13 cellular contexts compared by ENCODE assay signal in the genomic region with DNA sequence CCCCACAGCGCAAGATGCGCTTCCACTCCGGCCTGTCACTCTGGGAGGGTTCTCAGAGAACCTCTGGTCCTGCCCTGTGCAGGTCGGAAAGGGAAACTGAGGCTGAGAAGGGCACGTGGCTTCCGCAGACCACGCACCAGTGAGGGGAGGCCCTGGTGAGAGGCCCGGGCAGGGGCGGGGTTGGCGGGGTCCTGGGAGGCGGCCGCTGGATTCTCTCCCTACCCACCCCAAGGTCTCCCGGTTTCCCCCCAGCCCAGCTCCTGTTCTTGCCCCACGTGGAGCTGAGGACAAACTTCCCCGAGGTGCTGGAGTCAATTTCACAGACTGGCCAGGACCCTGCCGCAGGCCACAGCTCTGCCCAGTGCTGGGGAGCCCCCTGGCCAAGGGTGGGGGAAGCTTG.
A peak's percentile ranks its signal among the peaks of the same experiment; 100 is the strongest.
DNase-seq lines count a peak whose midpoint lies in the region; ATAC-seq lines count a peak whose summit lies in the region.
"Had no signal": no experiment of that assay in that cellular context is flagged by ENCODE, and none has a peak within 500 bp of the region (broad histone marks: within the 10 kb centered on the region; RNA-seq: fewer than 3 reads in every experiment).

No MANE protein-coding gene starts in this region.

- H3K9me3 Mint-ChIP-seq in dendritic cell treated with granulocyte-macrophage colony-stimulating factor and Interleukin-4, amounts not matched to agents 40 ng/mL and 50 ng/mL, for 4 days = no peaks in the 10 kb centered on the region
- H3K9me3 Mint-ChIP-seq: activated CD4-positive, alpha-beta T cell treated with anti-CD3 and anti-CD28 coated beads, Interleukin-2, amount 10 ng/mL, durations not matched to agents 24 days and 14 days; T-helper 2 cell treated with Interferon-gamma antibody and Interleukin-4, amounts not matched to agents 5 μg/mL and 100 μg/mL, for 36 hours had no signal

- no peaks in the 10 kb centered on the region for H3K4me1 ChIP-seq in HUES48 (ENCODE audit: control insufficient read depth, insufficient read depth, low read length)
- peaks cover 13% of the 10 kb centered on the region for H3K4me1 ChIP-seq in neuron (ENCODE audit: insufficient read depth, low read length)

- 0 out of 2 replicates have a peak overlapping the region, but pooled peaks have one; percentile 53 for H3K9ac ChIP-seq in HUES48 (ENCODE audit: low read depth, low read length)

- H3K4me3 ChIP-seq in HUES48 (ENCODE audit: low read depth, low read length) (no peak overlapping the region), neuron (ENCODE audit: low read length) (no peak overlapping the region)

- H3K4me3 Mint-ChIP-seq in dendritic cell treated with granulocyte-macrophage colony-stimulating factor and Interleukin-4, amounts not matched to agents 40 ng/mL and 50 ng/mL, for 4 days = peak overlapping the region; percentile 68

- H3K27ac Mint-ChIP-seq in dendritic cell treated with granulocyte-macrophage colony-stimulating factor and Interleukin-4, amounts not matched to agents 40 ng/mL and 50 ng/mL, for 4 days = peak overlapping the region; percentile 83

- peak overlapping the region; percentile 65 for H2AFZ ChIP-seq in neuron (ENCODE audit: low read depth, low read length)

- H3K27me3 ChIP-seq in HUES48 (ENCODE audit: control insufficient read depth, insufficient read depth, low read length) (no peaks in the 10 kb centered on the region), neuron (ENCODE audit: insufficient read depth, low read length) (no peaks in the 10 kb centered on the region)

- peaks cover 8% of the 10 kb centered on the region for H3K36me3 Mint-ChIP-seq in dendritic cell treated with granulocyte-macrophage colony-stimulating factor and Interleukin-4, amounts not matched to agents 40 ng/mL and 50 ng/mL, for 4 days (ENCODE audit: low read depth)

- intact Hi-C loops in dendritic cell treated with granulocyte-macrophage colony-stimulating factor and Interleukin-4, amounts not matched to agents 40 ng/mL and 50 ng/mL, for 4 days (cut with micrococcal nuclease) = no loop called here

- ATAC-seq in HG03196 (IDR thresholded peaks at IDR 0.05; ENCODE audit: unreplicated experiment) = no peak

- no peak for DNase-seq in activated T-cell treated with anti-CD3 and anti-CD28 coated beads for 4 hours
- no peak for DNase-seq in stimulated activated CD8-positive, alpha-beta memory T cell treated with anti-CD3 and anti-CD28 coated beads, Interleukin-4, amount 100 ng/mL, for 48 hours
- DNase-seq: activated T-cell treated with anti-CD3 and anti-CD28 coated beads, Interleukin-2, amount 50 U/mL, for 48 hours; amniotic stem cell; DMS79 treated with DMSO at 0.1 percent for 48 hours; SHP77 had no signal

- peaks cover 33% of the 10 kb centered on the region for H3K27me3 Mint-ChIP-seq in dendritic cell treated with granulocyte-macrophage colony-stimulating factor and Interleukin-4, amounts not matched to agents 40 ng/mL and 50 ng/mL, for 4 days

- H3K4me1 Mint-ChIP-seq in dendritic cell treated with granulocyte-macrophage colony-stimulating factor and Interleukin-4, amounts not matched to agents 40 ng/mL and 50 ng/mL, for 4 days (ENCODE audit: low read depth) = peaks cover 65% of the 10 kb centered on the region

- H3K9me3 ChIP-seq in HUES48 (ENCODE audit: control insufficient read depth, insufficient read depth, low read length) = no peaks in the 10 kb centered on the region
- no peaks in the 10 kb centered on the region for H3K9me3 ChIP-seq in neuron (ENCODE audit: low read length)
- H3K9me3 ChIP-seq: thoracic aorta had no signal

- no peaks in the 10 kb centered on the region for H3K36me3 ChIP-seq in HUES48 (ENCODE audit: control insufficient read depth, insufficient read depth, low read length)
- H3K36me3 ChIP-seq in neuron (ENCODE audit: insufficient read depth, low read length) = no peaks in the 10 kb centered on the region
- H3K36me3 ChIP-seq: thoracic aorta had no signal

- H3K27ac ChIP-seq in HUES48 (ENCODE audit: low read depth, low read length) = no peak overlapping the region
- H3K27ac ChIP-seq: thoracic aorta had no signal
